In genomic region chr20:9609892-9610502, GRCh38 we compare ENCODE assay signal across 10 cellular contexts.
DNase-seq lines count a peak whose midpoint lies in the region; ATAC-seq and TF ChIP-seq lines count a peak whose summit lies in the region.
"Had no signal": no experiment of that assay in that cellular context is flagged by ENCODE, and none has a peak within 500 bp of the region (broad histone marks: within the 10 kb centered on the region; RNA-seq: fewer than 3 reads in every experiment).

No MANE protein-coding gene starts in this region.

- no peak overlapping the region for H2BK5ac ChIP-seq in neuronal stem cell (ENCODE audit: low read length)

- H4K8ac ChIP-seq in neuronal stem cell (ENCODE audit: low read depth, low read length): no peak overlapping the region

- peaks cover 0 to 11% of the 10 kb centered on the region in 2 donors for H3K27me3 Mint-ChIP-seq in effector memory CD8-positive, alpha-beta T cell

- H2BK12ac ChIP-seq in neuronal stem cell (ENCODE audit: low read length): no peak overlapping the region

- no peak overlapping the region for H3K4me3 Mint-ChIP-seq in effector memory CD8-positive, alpha-beta T cell
- H3K4me3 Mint-ChIP-seq: CD4-positive, CD25-positive, alpha-beta regulatory T cell had no signal

- no peak overlapping the region for H3K14ac ChIP-seq in neuronal stem cell (ENCODE audit: low read length)

- 19 to 24% methylated on average over 7 of the region's 7 CpGs for WGBS in GM23248 (ENCODE audit: low coverage in 1 of 2, low lambda C conversion rate in 2 of 2, missing lambda C conversion rate in 2 of 2), 2 experiments
- WGBS in neuronal stem cell (ENCODE audit: extremely low coverage in 2 of 2, insufficient read length in 2 of 2, insufficient replicate concordance in 1 of 2), 2 donors: no CpG with 5 or more reads among the region's 7 CpGs

- H2AK5ac ChIP-seq in neuronal stem cell (ENCODE audit: low read depth, low read length): no peak overlapping the region

- H2BK120ac ChIP-seq in neuronal stem cell (ENCODE audit: low read depth, low read length): no peak overlapping the region

- no peak overlapping the region for H3K27ac Mint-ChIP-seq in effector memory CD8-positive, alpha-beta T cell
- H3K27ac Mint-ChIP-seq: CD4-positive, CD25-positive, alpha-beta regulatory T cell had no signal

- H3K27ac ChIP-seq in GM23248 (no peak overlapping the region), neuronal stem cell (replicated peaks; ENCODE audit: low read length) (no peak overlapping the region)
- H3K27ac ChIP-seq: epithelial cell of prostate had no signal

- H3K4me2 ChIP-seq in GM23248 (ENCODE audit: unreplicated experiment) (no peak overlapping the region), neuronal stem cell (ENCODE audit: insufficient read depth, low read length, poor library complexity, severe bottlenecking) (no peak overlapping the region)

- H3K9me3 ChIP-seq in GM23248 (ENCODE audit: low read depth) (no peaks in the 10 kb centered on the region), neuronal stem cell (replicated peaks in 1 of 2; ENCODE audit: control insufficient read depth in 2 of 2, insufficient read depth in 1 of 2, low read depth in 1 of 2, low read length in 2 of 2) (no peaks in the 10 kb centered on the region)

- no peak overlapping the region for H2BK15ac ChIP-seq in neuronal stem cell (ENCODE audit: low read length)

- no peaks in the 10 kb centered on the region for H3K9me3 Mint-ChIP-seq in effector memory CD8-positive, alpha-beta T cell

- no peak overlapping the region for H3K4ac ChIP-seq in neuronal stem cell (ENCODE audit: low read length)

- peak; percentile 5 for DNase-seq in NK-92 treated with Interleukin-12 subunit alpha and Interleukin-12 subunit beta, amount 100 ng/mL, for 24 hours (lab: John Stamatoyannopoulos, UW)
- DNase-seq in NK-92 (lab: John Stamatoyannopoulos, UW; ENCODE audit: unreplicated experiment) (no peak), GM23248 (peak; percentile 65), NCI-H1105 treated with DMSO at 0.1 percent for 48 hours (lab: John Stamatoyannopoulos, UW) (peak; percentile 60), T-helper 9 cell (peak; percentile 1), epithelial cell of proximal tubule (ENCODE audit: low read depth) (peak; percentile 30), neuronal stem cell (ENCODE audit: low spot score) (peak; percentile 84)
- no peak for DNase-seq in effector memory CD8-positive, alpha-beta T cell

- peak; percentile 76 for TF ChIP-seq CTCF in epithelial cell of proximal tubule (conservative IDR thresholded peaks at IDR 0.05; ENCODE audit: low read depth, low read length)

- H4K91ac ChIP-seq in neuronal stem cell (ENCODE audit: low read depth, low read length, poor library complexity): no peak overlapping the region

- no peak for ATAC-seq in effector memory CD8-positive, alpha-beta T cell (replicated peaks)

- H3K4me3 ChIP-seq in GM23248 (no peak overlapping the region), epithelial cell of proximal tubule (ENCODE audit: low read depth, low read length) (no peak overlapping the region), neuronal stem cell (ENCODE audit: low read length in 2 of 2) (no peak overlapping the region)

- H4K20me1 ChIP-seq in GM23248 (ENCODE audit: insufficient read depth): no peaks in the 10 kb centered on the region

- H3K36me3 Mint-ChIP-seq in effector memory CD8-positive, alpha-beta T cell (ENCODE audit: insufficient read depth): no peaks in the 10 kb centered on the region
- H3K36me3 Mint-ChIP-seq: CD4-positive, CD25-positive, alpha-beta regulatory T cell had no signal

- no peaks in the 10 kb centered on the region for H3K79me2 ChIP-seq in GM23248 (ENCODE audit: insufficient read depth)

- no peaks in the 10 kb centered on the region for H3F3A ChIP-seq in GM23248 (ENCODE audit: insufficient read depth)

- no peaks in the 10 kb centered on the region for H3K36me3 ChIP-seq in GM23248 (ENCODE audit: low read depth)
- H3K36me3 ChIP-seq in neuronal stem cell (replicated peaks in 1 of 2; ENCODE audit: control insufficient read depth in 2 of 2, insufficient read depth in 2 of 2, low read length in 2 of 2): no peaks in the 10 kb centered on the region

- H3K9me2 ChIP-seq in GM23248 (ENCODE audit: insufficient read depth): no peaks in the 10 kb centered on the region

- H2AFZ ChIP-seq in GM23248: no peak overlapping the region
- H2AFZ ChIP-seq in neuronal stem cell (ENCODE audit: low read length): no peak overlapping the region

- H3K18ac ChIP-seq in neuronal stem cell (ENCODE audit: low read length): no peak overlapping the region

- H3K4me1 Mint-ChIP-seq in effector memory CD8-positive, alpha-beta T cell (ENCODE audit: low read depth in 2 of 2): no peaks in the 10 kb centered on the region
- H3K4me1 Mint-ChIP-seq: CD4-positive, CD25-positive, alpha-beta regulatory T cell had no signal

- no peaks in the 10 kb centered on the region for H3K79me1 ChIP-seq in neuronal stem cell (ENCODE audit: low read depth, low read length)

- H3K27me3 ChIP-seq in GM23248 (replicated peaks; ENCODE audit: insufficient read depth) (peaks cover 66% of the 10 kb centered on the region), neuronal stem cell (ENCODE audit: control insufficient read depth in 3 of 3, insufficient read depth in 3 of 3, low read depth in 1 of 3, low read length in 3 of 3) (no peaks in the 10 kb centered on the region)

- no peak overlapping the region for H3K23ac ChIP-seq in neuronal stem cell (ENCODE audit: low read depth, low read length, poor library complexity)

- H3K9ac ChIP-seq in GM23248: no peak overlapping the region
- no peak overlapping the region for H3K9ac ChIP-seq in neuronal stem cell (ENCODE audit: low read depth, low read length, poor library complexity)

- in situ Hi-C loops in GM23248 (cut with MboI): loop anchor here (5.0 to 25.0 kb wide), 2 partner anchors 203 to 848 kb away; no protein-coding TSS in a partner anchor

- H3K4me1 ChIP-seq in GM23248 (ENCODE audit: insufficient read depth): no peaks in the 10 kb centered on the region
- H3K4me1 ChIP-seq in neuronal stem cell (ENCODE audit: control insufficient read depth in 2 of 2, insufficient read depth in 1 of 2, low read depth in 1 of 2, low read length in 2 of 2): peaks cover 0 to 4% of the 10 kb centered on the region in 2 donors

Comparison
In these comparisons a context has a peak if more than half of its experiments do, and no peak if none do; other contexts are left out.
1. DNase-seq: peak in NK-92 treated with Interleukin-12 subunit alpha and Interleukin-12 subunit beta, amount 100 ng/mL, for 24 hours (single experiment), GM23248 (single experiment), NCI-H1105 treated with DMSO at 0.1 percent for 48 hours (single experiment), T-helper 9 cell (single experiment), epithelial cell of proximal tubule (single experiment) and neuronal stem cell (single experiment); none in NK-92 (single experiment) and effector memory CD8-positive, alpha-beta T cell (0 of 3).